In the genomic region with DNA sequence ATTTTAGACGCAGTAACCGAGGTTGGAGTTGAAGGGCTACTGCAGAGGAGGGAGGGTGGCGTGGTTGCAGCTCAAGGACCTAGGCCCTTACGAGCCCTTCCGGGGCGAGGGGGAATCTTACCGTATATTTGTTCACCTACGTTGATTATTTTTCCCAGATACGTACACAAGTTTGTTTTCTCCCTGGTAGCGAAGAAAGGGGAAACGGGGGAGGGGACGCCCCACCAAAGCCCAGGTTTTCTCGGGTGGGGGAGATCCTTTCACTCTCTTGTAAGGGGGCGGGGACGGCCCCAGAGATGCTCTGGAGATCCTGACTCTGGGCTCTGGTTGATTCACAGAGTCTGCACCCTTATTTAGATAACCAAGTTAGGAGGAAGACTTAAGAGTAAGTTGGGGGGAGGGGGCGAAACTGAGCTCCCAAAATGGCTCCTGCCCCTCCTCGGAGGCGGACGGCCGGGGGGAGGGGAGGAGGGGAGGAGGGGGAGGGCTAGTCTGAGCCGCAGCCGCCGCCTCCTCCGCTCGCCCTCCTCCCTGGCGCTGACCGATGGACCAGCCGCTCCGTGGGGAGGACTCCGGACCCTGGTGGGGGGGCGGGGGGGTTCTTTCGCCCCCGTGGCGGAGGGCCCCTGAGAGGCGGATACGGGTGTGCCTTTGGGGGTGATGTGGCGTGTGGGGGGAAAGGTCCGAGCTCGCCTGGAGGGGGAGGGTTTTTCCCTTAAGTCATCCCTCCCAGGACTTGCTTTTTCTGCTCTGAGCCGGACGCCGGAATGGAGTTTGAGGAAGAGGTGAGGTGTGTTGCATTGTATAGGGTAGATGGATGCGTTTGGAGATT, we compare ENCODE assay signal across 1 cellular context.
TF ChIP-seq lines count a peak whose summit lies in the region.

No MANE protein-coding gene starts in this region.

TF ChIP-seq in HepG2, 621 proteins besides CTCF, POLR2A, EP300 and RAD21 (continues in another document):
- peak; percentile 98 for TF ChIP-seq ZC3H4 (CRISPR knock-in tag; IDR thresholded peaks at IDR 0.05; ENCODE audit: borderline replicate concordance)
- TF ChIP-seq YY1 (IDR thresholded peaks at IDR 0.05; ENCODE audit: insufficient read depth, insufficient replicate concordance, low read depth, low read length), result peak; percentile 71
- TF ChIP-seq, protein P1, sequence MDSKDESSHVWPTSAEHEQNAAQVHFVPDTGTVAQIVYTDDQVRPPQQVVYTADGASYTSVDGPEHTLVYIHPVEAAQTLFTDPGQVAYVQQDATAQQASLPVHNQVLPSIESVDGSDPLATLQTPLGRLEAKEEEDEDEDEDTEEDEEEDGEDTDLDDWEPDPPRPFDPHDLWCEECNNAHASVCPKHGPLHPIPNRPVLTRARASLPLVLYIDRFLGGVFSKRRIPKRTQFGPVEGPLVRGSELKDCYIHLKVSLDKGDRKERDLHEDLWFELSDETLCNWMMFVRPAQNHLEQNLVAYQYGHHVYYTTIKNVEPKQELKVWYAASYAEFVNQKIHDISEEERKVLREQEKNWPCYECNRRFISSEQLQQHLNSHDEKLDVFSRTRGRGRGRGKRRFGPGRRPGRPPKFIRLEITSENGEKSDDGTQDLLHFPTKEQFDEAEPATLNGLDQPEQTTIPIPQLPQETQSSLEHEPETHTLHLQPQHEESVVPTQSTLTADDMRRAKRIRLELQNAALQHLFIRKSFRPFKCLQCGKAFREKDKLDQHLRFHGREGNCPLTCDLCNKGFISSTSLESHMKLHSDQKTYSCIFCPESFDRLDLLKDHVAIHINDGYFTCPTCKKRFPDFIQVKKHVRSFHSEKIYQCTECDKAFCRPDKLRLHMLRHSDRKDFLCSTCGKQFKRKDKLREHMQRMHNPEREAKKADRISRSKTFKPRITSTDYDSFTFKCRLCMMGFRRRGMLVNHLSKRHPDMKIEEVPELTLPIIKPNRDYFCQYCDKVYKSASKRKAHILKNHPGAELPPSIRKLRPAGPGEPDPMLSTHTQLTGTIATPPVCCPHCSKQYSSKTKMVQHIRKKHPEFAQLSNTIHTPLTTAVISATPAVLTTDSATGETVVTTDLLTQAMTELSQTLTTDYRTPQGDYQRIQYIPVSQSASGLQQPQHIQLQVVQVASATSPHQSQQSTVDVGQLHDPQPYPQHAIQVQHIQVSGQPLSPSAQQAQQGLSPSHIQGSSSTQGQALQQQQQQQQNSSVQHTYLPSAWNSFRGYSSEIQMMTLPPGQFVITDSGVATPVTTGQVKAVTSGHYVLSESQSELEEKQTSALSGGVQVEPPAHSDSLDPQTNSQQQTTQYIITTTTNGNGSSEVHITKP (CRISPR knock-in tag; IDR thresholded peaks at IDR 0.05; ENCODE audit: low read depth), result peak; percentile 34; the same call in 1 of the 2 replicates
- no peak; the same call in 1 of the 2 replicates for TF ChIP-seq ARNTL (CRISPR knock-in tag; IDR thresholded peaks at IDR 0.05)
- TF ChIP-seq MAZ (IDR thresholded peaks at IDR 0.05; ENCODE audit: borderline replicate concordance, low read depth, low read length), result peak; percentile 36
- peak; percentile 22; the same call in 1 of the 2 replicates for TF ChIP-seq MAZ (CRISPR knock-in tag; IDR thresholded peaks at IDR 0.05; ENCODE audit: low read depth)
- no peak for TF ChIP-seq ZNF562 (CRISPR knock-in tag; IDR thresholded peaks at IDR 0.05; ENCODE audit: borderline replicate concordance)
- peak; percentile 75 for TF ChIP-seq AGO2 (optimal IDR thresholded peaks at IDR 0.05; ENCODE audit: low read depth, low read length)
- 0 out of 2 replicates have a peak, but pooled peaks have one; percentile 57 for TF ChIP-seq CC2D1A (CRISPR knock-in tag; IDR thresholded peaks at IDR 0.05)
- peak; percentile 59; the same call in 1 of the 2 replicates for TF ChIP-seq ZNF446 (CRISPR knock-in tag; IDR thresholded peaks at IDR 0.05)
- peak; percentile 4; the same call in 1 of the 2 replicates for TF ChIP-seq MED13 (CRISPR knock-in tag; IDR thresholded peaks at IDR 0.05)
- TF ChIP-seq ESRRA (CRISPR knock-in tag; IDR thresholded peaks at IDR 0.05; ENCODE audit: low read depth), result peak; percentile 53; the same call in 1 of the 2 replicates
- no peak for TF ChIP-seq ZBTB1 (CRISPR knock-in tag; IDR thresholded peaks at IDR 0.05; ENCODE audit: borderline replicate concordance)
- 0 out of 2 replicates have a peak, but pooled peaks have one; percentile 14 for TF ChIP-seq MEIS1 (CRISPR knock-in tag; IDR thresholded peaks at IDR 0.05; ENCODE audit: borderline replicate concordance)
- TF ChIP-seq MIXL1 (CRISPR knock-in tag; IDR thresholded peaks at IDR 0.05), result no peak; the same call in 1 of the 2 replicates
- TF ChIP-seq RCOR2 (CRISPR knock-in tag; IDR thresholded peaks at IDR 0.05), result 0 out of 2 replicates have a peak, but pooled peaks have one; percentile 12
- 0 out of 3 replicates have a peak, but pooled peaks have one; percentile 37 for TF ChIP-seq MXI1 (IDR thresholded peaks at IDR 0.05; ENCODE audit: borderline replicate concordance, low read depth, low read length)
- no peak; the same call in 1 of the 2 replicates for TF ChIP-seq ZNF234 (CRISPR knock-in tag; conservative IDR thresholded peaks at IDR 0.05)
- TF ChIP-seq BCL6 (CRISPR knock-in tag; IDR thresholded peaks at IDR 0.05), result peak; percentile 2; the same call in 1 of the 2 replicates
- TF ChIP-seq, protein P2, sequence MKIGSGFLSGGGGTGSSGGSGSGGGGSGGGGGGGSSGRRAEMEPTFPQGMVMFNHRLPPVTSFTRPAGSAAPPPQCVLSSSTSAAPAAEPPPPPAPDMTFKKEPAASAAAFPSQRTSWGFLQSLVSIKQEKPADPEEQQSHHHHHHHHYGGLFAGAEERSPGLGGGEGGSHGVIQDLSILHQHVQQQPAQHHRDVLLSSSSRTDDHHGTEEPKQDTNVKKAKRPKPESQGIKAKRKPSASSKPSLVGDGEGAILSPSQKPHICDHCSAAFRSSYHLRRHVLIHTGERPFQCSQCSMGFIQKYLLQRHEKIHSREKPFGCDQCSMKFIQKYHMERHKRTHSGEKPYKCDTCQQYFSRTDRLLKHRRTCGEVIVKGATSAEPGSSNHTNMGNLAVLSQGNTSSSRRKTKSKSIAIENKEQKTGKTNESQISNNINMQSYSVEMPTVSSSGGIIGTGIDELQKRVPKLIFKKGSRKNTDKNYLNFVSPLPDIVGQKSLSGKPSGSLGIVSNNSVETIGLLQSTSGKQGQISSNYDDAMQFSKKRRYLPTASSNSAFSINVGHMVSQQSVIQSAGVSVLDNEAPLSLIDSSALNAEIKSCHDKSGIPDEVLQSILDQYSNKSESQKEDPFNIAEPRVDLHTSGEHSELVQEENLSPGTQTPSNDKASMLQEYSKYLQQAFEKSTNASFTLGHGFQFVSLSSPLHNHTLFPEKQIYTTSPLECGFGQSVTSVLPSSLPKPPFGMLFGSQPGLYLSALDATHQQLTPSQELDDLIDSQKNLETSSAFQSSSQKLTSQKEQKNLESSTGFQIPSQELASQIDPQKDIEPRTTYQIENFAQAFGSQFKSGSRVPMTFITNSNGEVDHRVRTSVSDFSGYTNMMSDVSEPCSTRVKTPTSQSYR (CRISPR knock-in tag; IDR thresholded peaks at IDR 0.05; ENCODE audit: borderline replicate concordance), result peak; percentile 61; the same call in 1 of the 2 replicates
- TF ChIP-seq MZF1 (CRISPR knock-in tag; IDR thresholded peaks at IDR 0.05; ENCODE audit: borderline replicate concordance), result no peak
- TF ChIP-seq, protein P3, sequence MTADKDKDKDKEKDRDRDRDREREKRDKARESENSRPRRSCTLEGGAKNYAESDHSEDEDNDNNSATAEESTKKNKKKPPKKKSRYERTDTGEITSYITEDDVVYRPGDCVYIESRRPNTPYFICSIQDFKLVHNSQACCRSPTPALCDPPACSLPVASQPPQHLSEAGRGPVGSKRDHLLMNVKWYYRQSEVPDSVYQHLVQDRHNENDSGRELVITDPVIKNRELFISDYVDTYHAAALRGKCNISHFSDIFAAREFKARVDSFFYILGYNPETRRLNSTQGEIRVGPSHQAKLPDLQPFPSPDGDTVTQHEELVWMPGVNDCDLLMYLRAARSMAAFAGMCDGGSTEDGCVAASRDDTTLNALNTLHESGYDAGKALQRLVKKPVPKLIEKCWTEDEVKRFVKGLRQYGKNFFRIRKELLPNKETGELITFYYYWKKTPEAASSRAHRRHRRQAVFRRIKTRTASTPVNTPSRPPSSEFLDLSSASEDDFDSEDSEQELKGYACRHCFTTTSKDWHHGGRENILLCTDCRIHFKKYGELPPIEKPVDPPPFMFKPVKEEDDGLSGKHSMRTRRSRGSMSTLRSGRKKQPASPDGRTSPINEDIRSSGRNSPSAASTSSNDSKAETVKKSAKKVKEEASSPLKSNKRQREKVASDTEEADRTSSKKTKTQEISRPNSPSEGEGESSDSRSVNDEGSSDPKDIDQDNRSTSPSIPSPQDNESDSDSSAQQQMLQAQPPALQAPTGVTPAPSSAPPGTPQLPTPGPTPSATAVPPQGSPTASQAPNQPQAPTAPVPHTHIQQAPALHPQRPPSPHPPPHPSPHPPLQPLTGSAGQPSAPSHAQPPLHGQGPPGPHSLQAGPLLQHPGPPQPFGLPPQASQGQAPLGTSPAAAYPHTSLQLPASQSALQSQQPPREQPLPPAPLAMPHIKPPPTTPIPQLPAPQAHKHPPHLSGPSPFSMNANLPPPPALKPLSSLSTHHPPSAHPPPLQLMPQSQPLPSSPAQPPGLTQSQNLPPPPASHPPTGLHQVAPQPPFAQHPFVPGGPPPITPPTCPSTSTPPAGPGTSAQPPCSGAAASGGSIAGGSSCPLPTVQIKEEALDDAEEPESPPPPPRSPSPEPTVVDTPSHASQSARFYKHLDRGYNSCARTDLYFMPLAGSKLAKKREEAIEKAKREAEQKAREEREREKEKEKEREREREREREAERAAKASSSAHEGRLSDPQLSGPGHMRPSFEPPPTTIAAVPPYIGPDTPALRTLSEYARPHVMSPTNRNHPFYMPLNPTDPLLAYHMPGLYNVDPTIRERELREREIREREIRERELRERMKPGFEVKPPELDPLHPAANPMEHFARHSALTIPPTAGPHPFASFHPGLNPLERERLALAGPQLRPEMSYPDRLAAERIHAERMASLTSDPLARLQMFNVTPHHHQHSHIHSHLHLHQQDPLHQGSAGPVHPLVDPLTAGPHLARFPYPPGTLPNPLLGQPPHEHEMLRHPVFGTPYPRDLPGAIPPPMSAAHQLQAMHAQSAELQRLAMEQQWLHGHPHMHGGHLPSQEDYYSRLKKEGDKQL (CRISPR knock-in tag; IDR thresholded peaks at IDR 0.05; ENCODE audit: low read depth), result 0 out of 2 replicates have a peak, but pooled peaks have one; percentile 30
- TF ChIP-seq ZNF792 (CRISPR knock-in tag; IDR thresholded peaks at IDR 0.05), result peak; percentile 40; the same call in 1 of the 2 replicates
- TF ChIP-seq FOXC1 (CRISPR knock-in tag; IDR thresholded peaks at IDR 0.05; ENCODE audit: borderline replicate concordance), result peak; percentile 70; the same call in 1 of the 2 replicates
- TF ChIP-seq LCORL (IDR thresholded peaks at IDR 0.05), result no peak
- peak; percentile 12; the same call in 1 of the 2 replicates for TF ChIP-seq LCORL (CRISPR knock-in tag; IDR thresholded peaks at IDR 0.05)
- TF ChIP-seq SNAI1 (CRISPR knock-in tag; IDR thresholded peaks at IDR 0.05; ENCODE audit: borderline replicate concordance), result 0 out of 2 replicates have a peak, but pooled peaks have one; percentile 51
- TF ChIP-seq POLR2G (IDR thresholded peaks at IDR 0.05; ENCODE audit: low read depth, low read length), result peak; percentile 8
- TF ChIP-seq ZBTB42 (CRISPR knock-in tag; IDR thresholded peaks at IDR 0.05), result 0 out of 2 replicates have a peak, but pooled peaks have one; percentile 5
- peak; percentile 68; the same call in 1 of the 2 replicates for TF ChIP-seq ZNF333 (CRISPR knock-in tag; IDR thresholded peaks at IDR 0.05; ENCODE audit: borderline replicate concordance)
- no peak for TF ChIP-seq REXO4 (CRISPR knock-in tag; IDR thresholded peaks at IDR 0.05; ENCODE audit: borderline replicate concordance)
- peak; percentile 12; the same call in 1 of the 2 replicates for TF ChIP-seq SALL1 (CRISPR knock-in tag; IDR thresholded peaks at IDR 0.05)
- 0 out of 2 replicates have a peak, but pooled peaks have one; percentile 42 for TF ChIP-seq JUNB (CRISPR knock-in tag; IDR thresholded peaks at IDR 0.05; ENCODE audit: borderline replicate concordance)
- TF ChIP-seq ZBTB21 (CRISPR knock-in tag; IDR thresholded peaks at IDR 0.05), result no peak
- peak; percentile 17 for TF ChIP-seq ZNF781 (CRISPR knock-in tag; IDR thresholded peaks at IDR 0.05; ENCODE audit: borderline replicate concordance, not compliant biosample characterization)
- TF ChIP-seq TAF1 (CRISPR knock-in tag; IDR thresholded peaks at IDR 0.05), result peak; percentile 30; the same call in 1 of the 2 replicates
- peak; percentile 47; the same call in 1 of the 2 replicates for TF ChIP-seq KAT7 (CRISPR knock-in tag; IDR thresholded peaks at IDR 0.05; ENCODE audit: borderline replicate concordance)
- TF ChIP-seq ZMYM4 (CRISPR knock-in tag; IDR thresholded peaks at IDR 0.05), result 0 out of 2 replicates have a peak, but pooled peaks have one; percentile 28
- TF ChIP-seq ZBTB20 (CRISPR knock-in tag; IDR thresholded peaks at IDR 0.05; ENCODE audit: borderline replicate concordance, low read depth), result 0 out of 2 replicates have a peak, but pooled peaks have one; percentile 7
- TF ChIP-seq ZNF317 (CRISPR knock-in tag; IDR thresholded peaks at IDR 0.05), result peak; percentile 0; the same call in 1 of the 2 replicates
- peak; percentile 12 for TF ChIP-seq SKI (IDR thresholded peaks at IDR 0.05; ENCODE audit: partially characterized antibody)
- TF ChIP-seq, protein P4, sequence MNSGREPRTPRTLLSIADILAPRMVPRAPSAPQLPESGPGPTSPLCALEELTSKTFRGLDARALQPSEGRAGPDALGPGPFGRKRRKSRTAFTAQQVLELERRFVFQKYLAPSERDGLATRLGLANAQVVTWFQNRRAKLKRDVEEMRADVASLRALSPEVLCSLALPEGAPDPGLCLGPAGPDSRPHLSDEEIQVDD (CRISPR knock-in tag; IDR thresholded peaks at IDR 0.05; ENCODE audit: borderline replicate concordance), result no peak
- TF ChIP-seq, protein P5, sequence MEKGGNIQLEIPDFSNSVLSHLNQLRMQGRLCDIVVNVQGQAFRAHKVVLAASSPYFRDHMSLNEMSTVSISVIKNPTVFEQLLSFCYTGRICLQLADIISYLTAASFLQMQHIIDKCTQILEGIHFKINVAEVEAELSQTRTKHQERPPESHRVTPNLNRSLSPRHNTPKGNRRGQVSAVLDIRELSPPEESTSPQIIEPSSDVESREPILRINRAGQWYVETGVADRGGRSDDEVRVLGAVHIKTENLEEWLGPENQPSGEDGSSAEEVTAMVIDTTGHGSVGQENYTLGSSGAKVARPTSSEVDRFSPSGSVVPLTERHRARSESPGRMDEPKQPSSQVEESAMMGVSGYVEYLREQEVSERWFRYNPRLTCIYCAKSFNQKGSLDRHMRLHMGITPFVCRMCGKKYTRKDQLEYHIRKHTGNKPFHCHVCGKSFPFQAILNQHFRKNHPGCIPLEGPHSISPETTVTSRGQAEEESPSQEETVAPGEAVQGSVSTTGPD (CRISPR knock-in tag; IDR thresholded peaks at IDR 0.05), result peak; percentile 52; the same call in 1 of the 2 replicates
- peak; percentile 24; the same call in 1 of the 2 replicates for TF ChIP-seq ZSCAN25 (CRISPR knock-in tag; IDR thresholded peaks at IDR 0.05)
- no peak for TF ChIP-seq ZNF720 (CRISPR knock-in tag; IDR thresholded peaks at IDR 0.05)
- 0 out of 2 replicates have a peak, but pooled peaks have one; percentile 19 for TF ChIP-seq ZNF124 (CRISPR knock-in tag; IDR thresholded peaks at IDR 0.05)
- TF ChIP-seq MLLT10 (CRISPR knock-in tag; IDR thresholded peaks at IDR 0.05), result 0 out of 2 replicates have a peak, but pooled peaks have one; percentile 8
- 0 out of 2 replicates have a peak, but pooled peaks have one; percentile 0 for TF ChIP-seq ZNF570 (CRISPR knock-in tag; IDR thresholded peaks at IDR 0.05; ENCODE audit: borderline replicate concordance)
- TF ChIP-seq ADNP (CRISPR knock-in tag; IDR thresholded peaks at IDR 0.05), result no peak
- no peak for TF ChIP-seq ZFP62 (CRISPR knock-in tag; IDR thresholded peaks at IDR 0.05)
